ENCODE assay signal across 8 cellular contexts in genomic region chr7:154744226-154744860, GRCh38.
DNase-seq lines count a peak whose midpoint lies in the region; ATAC-seq and TF ChIP-seq lines count a peak whose summit lies in the region.

No MANE protein-coding gene starts in this region.

- peak; percentile 64 for DNase-seq in A673 (ENCODE audit: low spot score)
- DNase-seq in activated CD8-positive, alpha-beta T cell treated with anti-CD3 and anti-CD28 coated beads for 36 hours = peak; percentile 46
- DNase-seq in iPS DF 6.9 (ENCODE audit: low read depth, low spot score) = peak; percentile 13
- peak; percentile 43 for DNase-seq in stimulated activated naive CD8-positive, alpha-beta T cell treated with anti-CD3 and anti-CD28 coated beads, Interleukin-15, Interleukin-2, amounts not matched to agents 100 U/mL and 50 U/mL, for 24 hours
- no peak for DNase-seq in dedifferentiated amniotic fluid mesenchymal stem cell (ENCODE audit: extremely low spot score)
- DNase-seq in effector CD4-positive, alpha-beta T cell = no peak

- H3K4me1 ChIP-seq in A673 (ENCODE audit: insufficient read depth, low read length, poor library complexity, severe bottlenecking) = no peaks in the 10 kb centered on the region
- H3K4me1 ChIP-seq in iPS DF 6.9 (ENCODE audit: control insufficient read depth, insufficient read depth, low read length) = no peaks in the 10 kb centered on the region

- peaks cover 5% of the 10 kb centered on the region for H3K27me3 Mint-ChIP-seq in activated CD8-positive, alpha-beta T cell treated with anti-CD3 and anti-CD28 coated beads for 36 hours

- no peaks in the 10 kb centered on the region for H3K36me3 Mint-ChIP-seq in activated CD8-positive, alpha-beta T cell treated with anti-CD3 and anti-CD28 coated beads for 36 hours (ENCODE audit: low read depth)

- no peak overlapping the region for H3K4me3 Mint-ChIP-seq in activated CD8-positive, alpha-beta T cell treated with anti-CD3 and anti-CD28 coated beads for 36 hours

- intact Hi-C loops in A673 (cut with micrococcal nuclease; ENCODE audit: unreplicated experiment) = loop anchor here (10.0 kb wide), 1 partner anchor 1850 kb away; no protein-coding TSS in a partner anchor
- intact Hi-C loops in activated CD8-positive, alpha-beta T cell treated with anti-CD3 and anti-CD28 coated beads for 36 hours (cut with micrococcal nuclease) = no loop called here

- peaks cover 53% of the 10 kb centered on the region for H3K27me3 ChIP-seq in A673 (replicated peaks; ENCODE audit: insufficient read depth, low read depth, low read length, poor library complexity)
- no peaks in the 10 kb centered on the region for H3K27me3 ChIP-seq in iPS DF 6.9 (ENCODE audit: control insufficient read depth, insufficient read depth, low read length)

- no peaks in the 10 kb centered on the region for H3K9me3 Mint-ChIP-seq in activated CD8-positive, alpha-beta T cell treated with anti-CD3 and anti-CD28 coated beads for 36 hours

- no peak overlapping the region for H3K27ac Mint-ChIP-seq in activated CD8-positive, alpha-beta T cell treated with anti-CD3 and anti-CD28 coated beads for 36 hours

- no CpG with 5 or more reads among the region's 16 CpGs for WGBS in iPS DF 6.9 (ENCODE audit: insufficient coverage, insufficient read length)

- CTCF ChIA-PET in A673 (lab: Charles Lee) = no interaction called here
- CTCF ChIA-PET in activated CD8-positive, alpha-beta T cell treated with anti-CD3 and anti-CD28 coated beads for 36 hours (lab: Charles Lee) = interaction anchor here (1.2 to 3.3 kb wide), 4 partner anchors 16 to 151 kb away, joined by 3 to 9 read pairs (median 4); no protein-coding TSS in a partner anchor

- H3K36me3 ChIP-seq in A673 (ENCODE audit: insufficient read depth, low read length, poor library complexity, severe bottlenecking) = no peaks in the 10 kb centered on the region
- H3K36me3 ChIP-seq in iPS DF 6.9 (ENCODE audit: control insufficient read depth, insufficient read depth, low read length) = no peaks in the 10 kb centered on the region

- H3K4me3 ChIP-seq in A673 (ENCODE audit: low read depth, low read length, poor library complexity, severe bottlenecking) (no peak overlapping the region), iPS DF 6.9 (ENCODE audit: low read length) (no peak overlapping the region)

- TF ChIP-seq CTCF in A673 (conservative IDR thresholded peaks at IDR 0.05; ENCODE audit: low read depth, low read length) (peak; percentile 91), GM12873 (IDR thresholded peaks at IDR 0.05; ENCODE audit: insufficient read depth, low read depth, low read length, missing control alignments) (peak; percentile 96), LNCAP (IDR thresholded peaks at IDR 0.05) (peak; percentile 97)
- peak; percentile 81 for TF ChIP-seq CTCF in activated CD8-positive, alpha-beta T cell treated with anti-CD3 and anti-CD28 coated beads for 36 hours (IDR thresholded peaks at IDR 0.05)

- no peaks in the 10 kb centered on the region for H3K4me1 Mint-ChIP-seq in activated CD8-positive, alpha-beta T cell treated with anti-CD3 and anti-CD28 coated beads for 36 hours (ENCODE audit: low read depth)

- POLR2A ChIA-PET in A673 (lab: Charles Lee; ENCODE audit: low non-redundant PET) = no interaction called here
- POLR2A ChIA-PET in activated CD8-positive, alpha-beta T cell treated with anti-CD3 and anti-CD28 coated beads for 36 hours (lab: Charles Lee) = no interaction called here

- no peaks in the 10 kb centered on the region for H3K9me3 ChIP-seq in A673 (ENCODE audit: low read depth, low read length, poor library complexity, severe bottlenecking)
- H3K9me3 ChIP-seq in iPS DF 6.9 (ENCODE audit: control insufficient read depth, insufficient read depth, low read length) = no peaks in the 10 kb centered on the region

- H3K27ac ChIP-seq in A673 (ENCODE audit: low read depth, low read length, poor library complexity, severe bottlenecking) (no peak overlapping the region), iPS DF 6.9 (ENCODE audit: low read length) (no peak overlapping the region)

- no TSS peak for BruUV-seq in A673 (replicated peaks; lab: Mats Ljungman, UMichigan)

- ATAC-seq in activated CD8-positive, alpha-beta T cell treated with anti-CD3 and anti-CD28 coated beads for 36 hours = no peak
- no peak for ATAC-seq in stimulated activated naive CD8-positive, alpha-beta T cell treated with anti-CD3 and anti-CD28 coated beads, Interleukin-15, Interleukin-2, amounts not matched to agents 100 U/mL and 50 U/mL, for 24 hours

Comparison
In these comparisons a context has a peak if more than half of its experiments do, and no peak if none do; other contexts are left out.
1. DNase-seq: peak in A673 (single experiment), activated CD8-positive, alpha-beta T cell treated with anti-CD3 and anti-CD28 coated beads for 36 hours (single experiment), iPS DF 6.9 (single experiment) and stimulated activated naive CD8-positive, alpha-beta T cell treated with anti-CD3 and anti-CD28 coated beads, Interleukin-15, Interleukin-2, amounts not matched to agents 100 U/mL and 50 U/mL, for 24 hours (single experiment); none in dedifferentiated amniotic fluid mesenchymal stem cell (single experiment) and effector CD4-positive, alpha-beta T cell (single experiment).
2. Peak in every context shown above with its lines, with median percentiles within 50 percentile points of each other: CTCF ChIP-seq.